ENCODE assay signal across 1 cellular context in genomic region chr18:48932822-48933510, GRCh38.
TF ChIP-seq lines count a peak whose summit lies in the region.

No MANE protein-coding gene starts in this region.

TF ChIP-seq in K562, 482 proteins besides CTCF, POLR2A, EP300 and RAD21 (continued from another document and continues in another):
- no peak for TF ChIP-seq MGA (IDR thresholded peaks at IDR 0.05)
- no peak for TF ChIP-seq HBP1 (CRISPR knock-in tag; IDR thresholded peaks at IDR 0.05)
- no peak for TF ChIP-seq ZC3H11A (IDR thresholded peaks at IDR 0.05; ENCODE audit: low read depth, low read length)
- no peak; the same call in 1 of the 2 replicates for TF ChIP-seq XRCC5 (IDR thresholded peaks at IDR 0.05; ENCODE audit: low read depth, low read length)
- TF ChIP-seq GABPB2 (CRISPR knock-in tag; conservative IDR thresholded peaks at IDR 0.05) = no peak
- no peak for TF ChIP-seq HNRNPL (IDR thresholded peaks at IDR 0.05; ENCODE audit: low read depth, low read length)
- TF ChIP-seq ZNF830 (CRISPR knock-in tag; IDR thresholded peaks at IDR 0.05) = no peak
- no peak for TF ChIP-seq BCOR (IDR thresholded peaks at IDR 0.05)
- TF ChIP-seq TEAD2 (tag; IDR thresholded peaks at IDR 0.05) = no peak
- no peak for TF ChIP-seq RNF219 (CRISPR knock-in tag; IDR thresholded peaks at IDR 0.05)
- TF ChIP-seq ZNF12 (CRISPR knock-in tag; IDR thresholded peaks at IDR 0.05) = no peak
- no peak for TF ChIP-seq KDM5B (IDR thresholded peaks at IDR 0.05; ENCODE audit: insufficient replicate concordance, low read depth, low read length)
- TF ChIP-seq ZNF347 (CRISPR knock-in tag; IDR thresholded peaks at IDR 0.05; ENCODE audit: low read depth) = no peak
- no peak for TF ChIP-seq TCF7L2 (IDR thresholded peaks at IDR 0.05; ENCODE audit: low read depth, low read length)
- no peak for TF ChIP-seq SAP30 (IDR thresholded peaks at IDR 0.05; ENCODE audit: borderline replicate concordance, insufficient read depth, low read depth, low read length, poor library complexity, severe bottlenecking)
- no peak for TF ChIP-seq ELK1 (CRISPR knock-in tag; IDR thresholded peaks at IDR 0.05)
- TF ChIP-seq ZBTB7A (IDR thresholded peaks at IDR 0.05; ENCODE audit: borderline replicate concordance, control insufficient read depth, low read depth, low read length) = peak; percentile 83; the same call in 1 of the 2 replicates
- no peak for TF ChIP-seq DLX4 (CRISPR knock-in tag; IDR thresholded peaks at IDR 0.05)
- TF ChIP-seq ARID4B (CRISPR knock-in tag; IDR thresholded peaks at IDR 0.05) = no peak
- no peak; the same call in 1 of the 2 replicates for TF ChIP-seq PKNOX1 (IDR thresholded peaks at IDR 0.05)
- no peak for TF ChIP-seq SMARCA5 (IDR thresholded peaks at IDR 0.05)
- TF ChIP-seq SMARCC2 (IDR thresholded peaks at IDR 0.05; ENCODE audit: low read depth) = no peak
- no peak for TF ChIP-seq HOXB6 (CRISPR knock-in tag; IDR thresholded peaks at IDR 0.05; ENCODE audit: borderline replicate concordance)
- no peak for TF ChIP-seq ZMIZ1 (IDR thresholded peaks at IDR 0.05; ENCODE audit: low read depth in 2 of 2, low read length in 2 of 2)
- no peak for TF ChIP-seq CAMTA2 (CRISPR knock-in tag; conservative IDR thresholded peaks at IDR 0.05)
